In genomic region chr20:19867940-19868371, GRCh38 we compare ENCODE assay signal across 13 cellular contexts.
DNase-seq lines count a peak whose midpoint lies in the region; ATAC-seq and TF ChIP-seq lines count a peak whose summit lies in the region.
"Had no signal": no experiment of that assay in that cellular context is flagged by ENCODE, and none has a peak within 500 bp of the region (broad histone marks: within the 10 kb centered on the region; RNA-seq: fewer than 3 reads in every experiment).

No MANE protein-coding gene starts in this region.

- H3K4me1 ChIP-seq in heart right ventricle = peaks cover 0 to 14% (median 0%) of the 10 kb centered on the region in 9 donors
- H3K4me1 ChIP-seq in right atrium auricular region = no peaks in the 10 kb centered on the region
- H3K4me1 ChIP-seq in ascending aorta = no peaks in the 10 kb centered on the region
- no peaks in the 10 kb centered on the region for H3K4me1 ChIP-seq in lung (ENCODE audit: control insufficient read depth in 2 of 2, insufficient read depth in 2 of 2, low read length in 2 of 2)

- intact Hi-C loops in heart right ventricle (cut with DNase I) = no loop called here
- intact Hi-C loops in ascending aorta (cut with DNase I) = no loop called here

- H3K27ac ChIP-seq in heart right ventricle = peak overlapping the region in 1 of 10 donors; percentile 64
- H3K27ac ChIP-seq in right atrium auricular region = peak overlapping the region in 1 of 2 donors; percentile 11
- H3K27ac ChIP-seq in ascending aorta = peak overlapping the region in 1 of 2 donors; percentile 32
- H3K27ac ChIP-seq in lung (ENCODE audit: low read depth in 1 of 2, low read length in 1 of 2) = peak overlapping the region in 1 of 2 donors; percentile 48

- H3K27me3 ChIP-seq in heart right ventricle = no peaks in the 10 kb centered on the region
- H3K27me3 ChIP-seq in right atrium auricular region = no peaks in the 10 kb centered on the region
- no peaks in the 10 kb centered on the region for H3K27me3 ChIP-seq in ascending aorta
- H3K27me3 ChIP-seq in lung (ENCODE audit: control insufficient read depth, insufficient read depth) = no peaks in the 10 kb centered on the region

- ATAC-seq in heart right ventricle (peak in 7 of 8 donors; percentile 8 to 68 (median 55)), lung (ENCODE audit: insufficient read depth, low FRiP score) (peak; percentile 66), GM21576 (IDR thresholded peaks at IDR 0.05; ENCODE audit: unreplicated experiment) (no peak)
- ATAC-seq: activated naive CD8-positive, alpha-beta T cell treated with anti-CD3 and anti-CD28 coated beads, Interleukin-2, amount 50 U/mL, for 24 hours had no signal

- 89 to 93% methylated on average over 13 of the region's 13 CpGs for WGBS in heart right ventricle, 2 donors
- 33 to 70% methylated on average over 13 of the region's 13 CpGs for WGBS in lung, 2 donors

- no peak for TF ChIP-seq CTCF in heart right ventricle (IDR thresholded peaks at IDR 0.05)
- TF ChIP-seq CTCF in right atrium auricular region (IDR thresholded peaks at IDR 0.05) = no peak
- no peak for TF ChIP-seq CTCF in ascending aorta (IDR thresholded peaks at IDR 0.05)
- no peak for TF ChIP-seq CTCF in lung (IDR thresholded peaks at IDR 0.05; ENCODE audit: control extremely low read depth, extremely low read depth)

- H3K36me3 ChIP-seq in heart right ventricle = peaks cover 0 to 23% (median 0%) of the 10 kb centered on the region in 9 donors
- peaks cover 12% of the 10 kb centered on the region for H3K36me3 ChIP-seq in right atrium auricular region
- H3K36me3 ChIP-seq in ascending aorta = peaks cover 6 to 10% of the 10 kb centered on the region in 2 donors
- H3K36me3 ChIP-seq in lung (ENCODE audit: control insufficient read depth in 2 of 2, insufficient read depth in 2 of 2, low read length in 2 of 2) = peaks cover 0 to 1% of the 10 kb centered on the region in 2 donors

- H3K9me3 ChIP-seq in heart right ventricle (peaks cover 0 to 8% (median 0%) of the 10 kb centered on the region in 11 donors), right atrium auricular region (no peaks in the 10 kb centered on the region), ascending aorta (no peaks in the 10 kb centered on the region), lung (ENCODE audit: control insufficient read depth in 2 of 2, insufficient read depth in 1 of 2, low read length in 1 of 2) (no peaks in the 10 kb centered on the region)

- DNase-seq in heart right ventricle (peak in 1 of 2 donors; percentile 19), right atrium auricular region (ENCODE audit: low spot score) (no peak), ascending aorta (ENCODE audit: low spot score in 2 of 2) (peak; percentile 29 to 73), lung (ENCODE audit: low spot score) (no peak), NCI-H1048 (lab: John Stamatoyannopoulos, UW) (no peak), GM19238 (ENCODE audit: insufficient read length, low spot score) (no peak)
- no peak for DNase-seq in NK-92 treated with Interleukin-12 subunit alpha and Interleukin-12 subunit beta, amount 100 ng/mL, for 24 hours (lab: John Stamatoyannopoulos, UW)
- DNase-seq: activated CD4-positive, CD25-positive, alpha-beta regulatory T cell; activated naive CD8-positive, alpha-beta T cell treated with anti-CD3 and anti-CD28 coated beads, Interleukin-2, amount 50 U/mL, for 24 hours; DMS153; mesendoderm; NCI-H1092 treated with DMSO at 0.1 percent for 48 hours had no signal

- H3K4me3 ChIP-seq in heart right ventricle (no peak overlapping the region), right atrium auricular region (no peak overlapping the region), ascending aorta (no peak overlapping the region), lung (no peak overlapping the region)

Comparison
In these comparisons a context has a peak if more than half of its experiments do, and no peak if none do; other contexts are left out.
1. DNase-seq: peak in ascending aorta (2 of 2); none in right atrium auricular region (single experiment), lung (single experiment), NCI-H1048 (single experiment), GM19238 (single experiment) and NK-92 treated with Interleukin-12 subunit alpha and Interleukin-12 subunit beta, amount 100 ng/mL, for 24 hours (single experiment).